1 cellular context compared by ENCODE assay signal in the genomic region with DNA sequence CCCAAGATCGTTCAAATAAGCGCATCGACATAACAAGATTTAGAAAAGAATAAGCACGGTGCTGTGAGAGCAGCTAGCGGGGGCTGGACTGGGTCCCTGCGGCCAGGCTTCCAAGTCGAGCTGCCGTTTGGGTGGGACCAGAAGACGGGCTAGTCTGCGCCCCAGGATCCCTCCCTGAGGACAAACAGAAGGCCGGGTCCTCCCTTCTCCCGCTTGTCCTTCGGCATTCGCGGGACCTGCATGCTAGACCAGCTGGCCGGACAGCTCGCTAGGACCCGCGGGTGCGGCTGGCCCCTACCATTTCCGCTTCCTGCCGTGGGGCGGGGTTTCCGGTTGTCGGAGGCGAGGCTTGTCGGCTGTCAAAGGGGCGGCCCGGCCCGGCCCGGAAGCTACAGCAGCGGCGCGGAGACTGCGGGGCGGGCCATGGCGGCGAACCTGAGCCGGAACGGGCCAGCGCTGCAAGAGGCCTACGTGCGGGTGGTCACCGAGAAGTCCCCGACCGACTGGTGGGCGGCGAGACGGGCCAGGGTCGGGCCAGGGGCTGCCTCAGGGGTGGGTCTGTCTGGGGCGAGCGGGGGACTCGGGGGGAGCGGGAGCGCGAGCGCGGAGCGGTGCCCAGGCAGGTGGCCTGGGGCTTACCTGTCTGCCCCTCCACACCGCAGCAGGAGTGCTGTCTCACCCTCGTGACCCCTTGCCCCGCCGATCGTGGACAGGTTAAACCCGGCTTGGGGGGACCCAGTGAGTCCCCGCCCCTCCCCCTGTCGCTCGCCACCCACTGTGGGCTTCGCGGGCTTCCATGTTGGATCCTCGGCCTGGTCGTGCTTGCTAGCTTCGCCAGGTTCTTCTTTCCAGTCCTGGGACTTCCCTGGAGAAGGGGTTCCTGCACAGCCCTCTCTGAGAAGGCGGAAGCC.
TF ChIP-seq lines count a peak whose summit lies in the region.

DBNL (plus strand) TSS at position 388 of the 911 bp plus-strand sequence; CDS start at position 424, 36 bp downstream.

TF ChIP-seq in K562, 482 proteins besides CTCF, POLR2A, EP300 and RAD21 (continued from another document and continues in another):
- TF ChIP-seq THAP7 (CRISPR knock-in tag; IDR thresholded peaks at IDR 0.05) (no peak), ZBED1 (IDR thresholded peaks at IDR 0.05) (no peak), ELF2 (CRISPR knock-in tag; IDR thresholded peaks at IDR 0.05) (peak; percentile 82), PHB2 (IDR thresholded peaks at IDR 0.05; ENCODE audit: low read depth) (no peak), EHMT2 (IDR thresholded peaks at IDR 0.05) (no peak), SAP30 (IDR thresholded peaks at IDR 0.05; ENCODE audit: borderline replicate concordance, insufficient read depth, low read depth, low read length, poor library complexity, severe bottlenecking) (peak; percentile 55), RB1 (IDR thresholded peaks at IDR 0.05; ENCODE audit: low read depth) (peak; percentile 66), SNIP1 (IDR thresholded peaks at IDR 0.05; ENCODE audit: low read depth) (no peak), KLF10 (CRISPR knock-in tag; IDR thresholded peaks at IDR 0.05) (no peak), CREBBP (IDR thresholded peaks at IDR 0.05; ENCODE audit: low read depth, low read length) (no peak), ZNF668 (CRISPR knock-in tag; IDR thresholded peaks at IDR 0.05) (no peak), SMARCB1 (IDR thresholded peaks at IDR 0.05; ENCODE audit: insufficient read length, low read depth) (no peak), HDAC1 (IDR thresholded peaks at IDR 0.05) (peak in 1 of 2 experiments; percentile 88; a peak in 2 of 4 replicates), E2F3 (CRISPR knock-in tag; IDR thresholded peaks at IDR 0.05) (no peak), TRIM24 (IDR thresholded peaks at IDR 0.05) (peak in 1 of 2 experiments; percentile 37; a peak in 1 of 4 replicates), ZEB2 (IDR thresholded peaks at IDR 0.05) (no peak), ARID3A (IDR thresholded peaks at IDR 0.05; ENCODE audit: borderline replicate concordance, low read depth, low read length) (no peak), MBD2 (IDR thresholded peaks at IDR 0.05; ENCODE audit: borderline replicate concordance, low read depth) (peak; percentile 83), ZNF12 (CRISPR knock-in tag; IDR thresholded peaks at IDR 0.05) (no peak), EGR1 (conservative IDR thresholded peaks at IDR 0.05) (no peak), POLR2B (IDR thresholded peaks at IDR 0.05; ENCODE audit: low read depth, partially characterized antibody) (peak; percentile 91), SIN3B (IDR thresholded peaks at IDR 0.05; ENCODE audit: low read depth) (peak; percentile 66; the same call in 1 of the 2 replicates), POLR2AphosphoS5 (IDR thresholded peaks at IDR 0.05; ENCODE audit: control insufficient read depth, insufficient read depth, low read depth, low read length) (peak; percentile 82), ESRRB (CRISPR knock-in tag; IDR thresholded peaks at IDR 0.05; ENCODE audit: borderline replicate concordance) (no peak), KLF1 (tag; IDR thresholded peaks at IDR 0.05) (0 out of 2 replicates have a peak, but pooled peaks have one; percentile 23), GATA2 (CRISPR knock-in tag; IDR thresholded peaks at IDR 0.05) (no peak), HDAC8 (tag; IDR thresholded peaks at IDR 0.05) (no peak), IRF1 (CRISPR knock-in tag; IDR thresholded peaks at IDR 0.05; ENCODE audit: borderline replicate concordance) (no peak), USF1 (CRISPR knock-in tag; IDR thresholded peaks at IDR 0.05) (0 out of 2 replicates have a peak, but pooled peaks have one; percentile 10), ZNF444 (CRISPR knock-in tag; IDR thresholded peaks at IDR 0.05) (no peak), IRF2 (CRISPR knock-in tag; IDR thresholded peaks at IDR 0.05) (no peak), ZNF561 (CRISPR knock-in tag; conservative IDR thresholded peaks at IDR 0.05) (no peak), STAT5B (CRISPR knock-in tag; IDR thresholded peaks at IDR 0.05) (no peak), IFI16 (CRISPR knock-in tag; IDR thresholded peaks at IDR 0.05) (no peak), PKNOX1 (IDR thresholded peaks at IDR 0.05) (peak; percentile 86), MITF (IDR thresholded peaks at IDR 0.05) (no peak), CCNT2 (IDR thresholded peaks at IDR 0.05; ENCODE audit: borderline replicate concordance, extremely low read depth, insufficient read length, low read depth, low read length) (peak; percentile 74), ZNF224 (CRISPR knock-in tag; IDR thresholded peaks at IDR 0.05) (no peak), FIP1L1 (IDR thresholded peaks at IDR 0.05; ENCODE audit: low read depth, low read length, poor library complexity, severe bottlenecking) (peak; percentile 72), HNRNPH1 (optimal IDR thresholded peaks at IDR 0.05; ENCODE audit: low read depth, low read length) (no peak), TOE1 (IDR thresholded peaks at IDR 0.05; ENCODE audit: borderline replicate concordance) (peak; percentile 48; the same call in 1 of the 2 replicates), TOE1 (CRISPR knock-in tag; IDR thresholded peaks at IDR 0.05; ENCODE audit: borderline replicate concordance, low read depth) (no peak), ZNF512 (tag; IDR thresholded peaks at IDR 0.05) (no peak), STAT5A (IDR thresholded peaks at IDR 0.05; ENCODE audit: borderline replicate concordance, low read length) (no peak), CREM (IDR thresholded peaks at IDR 0.05; ENCODE audit: low read depth) (peak; percentile 36), E2F1 (CRISPR knock-in tag; IDR thresholded peaks at IDR 0.05) (peak; percentile 27; the same call in 1 of the 2 replicates), ZNF644 (tag; IDR thresholded peaks at IDR 0.05; ENCODE audit: low read depth) (no peak), TAF9B (IDR thresholded peaks at IDR 0.05; ENCODE audit: partially characterized antibody) (peak; percentile 83), MEIS2 (IDR thresholded peaks at IDR 0.05; ENCODE audit: partially characterized antibody) (peak; percentile 65), ERF (CRISPR knock-in tag; IDR thresholded peaks at IDR 0.05) (peak; percentile 21; the same call in 1 of the 2 replicates), MTA3 (IDR thresholded peaks at IDR 0.05; ENCODE audit: borderline replicate concordance) (peak; percentile 62; the same call in 1 of the 2 replicates)
- TF ChIP-seq, protein P1, sequence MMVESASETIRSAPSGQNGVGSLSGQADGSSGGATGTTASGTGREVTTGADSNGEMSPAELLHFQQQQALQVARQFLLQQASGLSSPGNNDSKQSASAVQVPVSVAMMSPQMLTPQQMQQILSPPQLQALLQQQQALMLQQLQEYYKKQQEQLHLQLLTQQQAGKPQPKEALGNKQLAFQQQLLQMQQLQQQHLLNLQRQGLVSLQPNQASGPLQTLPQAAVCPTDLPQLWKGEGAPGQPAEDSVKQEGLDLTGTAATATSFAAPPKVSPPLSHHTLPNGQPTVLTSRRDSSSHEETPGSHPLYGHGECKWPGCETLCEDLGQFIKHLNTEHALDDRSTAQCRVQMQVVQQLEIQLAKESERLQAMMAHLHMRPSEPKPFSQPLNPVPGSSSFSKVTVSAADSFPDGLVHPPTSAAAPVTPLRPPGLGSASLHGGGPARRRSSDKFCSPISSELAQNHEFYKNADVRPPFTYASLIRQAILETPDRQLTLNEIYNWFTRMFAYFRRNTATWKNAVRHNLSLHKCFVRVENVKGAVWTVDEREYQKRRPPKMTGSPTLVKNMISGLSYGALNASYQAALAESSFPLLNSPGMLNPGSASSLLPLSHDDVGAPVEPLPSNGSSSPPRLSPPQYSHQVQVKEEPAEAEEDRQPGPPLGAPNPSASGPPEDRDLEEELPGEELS (CRISPR knock-in tag; IDR thresholded peaks at IDR 0.05; ENCODE audit: borderline replicate concordance): no peak
